8 cellular contexts compared by ENCODE assay signal in the genomic region with DNA sequence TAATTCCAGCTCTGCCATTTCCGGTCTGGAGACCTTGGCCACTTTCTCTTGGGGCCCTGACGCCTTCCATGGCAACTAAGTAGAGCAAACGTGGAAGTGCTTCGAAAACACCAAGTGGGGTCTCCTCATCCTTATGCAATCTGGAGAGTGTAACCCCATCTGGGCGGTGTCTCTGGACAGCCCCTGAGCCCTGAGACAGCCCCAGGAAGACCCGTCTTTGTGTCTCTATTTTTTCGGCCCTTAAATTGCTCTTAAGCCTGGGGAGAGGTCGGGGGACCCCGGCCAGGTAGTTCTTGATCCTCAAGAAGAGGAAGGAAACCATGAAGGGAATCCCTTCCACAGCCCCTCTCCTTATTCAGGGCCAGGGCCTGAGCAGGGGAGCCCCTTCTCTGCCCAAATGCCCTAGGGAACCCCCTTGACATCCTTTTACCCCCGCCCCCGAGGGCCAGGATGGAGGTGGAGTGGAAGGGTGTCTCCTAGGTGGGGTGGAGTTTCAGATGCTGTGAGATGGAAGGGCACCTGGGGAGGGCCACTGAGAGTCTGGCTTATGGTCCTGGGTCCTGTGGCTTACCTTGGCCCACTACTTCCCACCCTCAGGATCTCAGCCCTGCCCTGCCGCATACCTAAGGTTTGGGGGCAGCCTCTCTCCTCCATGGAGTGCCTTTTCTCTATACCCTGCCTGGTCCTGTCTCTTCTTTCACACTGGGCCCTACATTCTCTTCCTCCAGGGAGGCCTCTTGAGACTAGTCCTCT. TPM values are rescaled to one million over a fixed set of nuclear protein-coding genes. Genes with fewer than 3 reads are reported as not detected.
A peak's percentile ranks its signal among the peaks of the same experiment; 100 is the strongest.
DNase-seq lines count a peak whose midpoint lies in the region; ATAC-seq, FAIRE-seq and TF ChIP-seq lines count a peak whose summit lies in the region.

No MANE protein-coding gene starts in this region.

- no peak for FAIRE-seq in bronchial epithelial cell (lab: Jason Lieb, UNC)

- H3K9me3 Mint-ChIP-seq in activated T-cell treated with anti-CD3 and anti-CD28 coated beads, Interleukin-2, amount 50 U/mL, for 72 hours, result no peaks in the 10 kb centered on the region

- DNase-seq in activated T-cell treated with anti-CD3 and anti-CD28 coated beads, Interleukin-2, amount 50 U/mL, for 72 hours, result no peak
- DNase-seq in activated T-cell treated with anti-CD3 and anti-CD28 coated beads, Interleukin-2, amount 50 U/mL, for 1 hour, result no peak
- DNase-seq in bronchial epithelial cell (ENCODE audit: low read depth), result no peak
- DNase-seq in NCI-H2029 treated with DMSO at 0.1 percent for 48 hours (lab: John Stamatoyannopoulos, UW), result no peak
- DNase-seq in D341Med (ENCODE audit: low spot score), result no peak

- H3K27me3 Mint-ChIP-seq in activated T-cell treated with anti-CD3 and anti-CD28 coated beads, Interleukin-2, amount 50 U/mL, for 72 hours (ENCODE audit: low read depth), result no peaks in the 10 kb centered on the region

- H3K36me3 ChIP-seq in bronchial epithelial cell (ENCODE audit: control insufficient read depth, insufficient read depth, low read length) (no peaks in the 10 kb centered on the region), mucosa of rectum (ENCODE audit: control insufficient read depth in 2 of 2, insufficient read depth in 2 of 2, low read length in 2 of 2) (no peaks in the 10 kb centered on the region), urinary bladder (ENCODE audit: insufficient read depth) (no peaks in the 10 kb centered on the region)

- 56% methylated on average over 12 of the region's 12 CpGs for WGBS in urinary bladder

- ATAC-seq in activated T-cell treated with anti-CD3 and anti-CD28 coated beads, Interleukin-2, amount 50 U/mL, for 72 hours (replicated peaks in 1 of 2), result no peak
- no peak for ATAC-seq in HG03354 (IDR thresholded peaks at IDR 0.05; ENCODE audit: poor library complexity, severe bottlenecking, unreplicated experiment)

- H3K4me3 Mint-ChIP-seq in activated T-cell treated with anti-CD3 and anti-CD28 coated beads, Interleukin-2, amount 50 U/mL, for 72 hours, result peak overlapping the region; percentile 86 to 90

- H3K9me3 ChIP-seq in mucosa of rectum (ENCODE audit: control insufficient read depth in 2 of 2, low read length in 2 of 2), result no peaks in the 10 kb centered on the region

- peaks cover 45% of the 10 kb centered on the region for H3K4me1 Mint-ChIP-seq in activated T-cell treated with anti-CD3 and anti-CD28 coated beads, Interleukin-2, amount 50 U/mL, for 72 hours (ENCODE audit: low read depth)

- peaks cover 30 to 31% of the 10 kb centered on the region in 2 donors for H3K4me1 ChIP-seq in mucosa of rectum (ENCODE audit: control insufficient read depth in 2 of 2, insufficient read depth in 2 of 2, low read length in 2 of 2)
- no peaks in the 10 kb centered on the region for H3K4me1 ChIP-seq in urinary bladder (ENCODE audit: insufficient read depth)

- H3K36me3 Mint-ChIP-seq in activated T-cell treated with anti-CD3 and anti-CD28 coated beads, Interleukin-2, amount 50 U/mL, for 72 hours (ENCODE audit: insufficient read depth in 2 of 2), result peaks cover 0 to 3% of the 10 kb centered on the region in 2 donors

- H3K27me3 ChIP-seq in bronchial epithelial cell (ENCODE audit: control insufficient read depth, insufficient read depth, low read length), result peaks cover 2% of the 10 kb centered on the region
- no peaks in the 10 kb centered on the region for H3K27me3 ChIP-seq in mucosa of rectum (ENCODE audit: control insufficient read depth in 2 of 2, insufficient read depth in 2 of 2, low read length in 2 of 2)

- peak overlapping the region; percentile 77 to 83 for H3K9ac ChIP-seq in mucosa of rectum (ENCODE audit: low read depth in 1 of 2, low read length in 2 of 2)

- no peak overlapping the region for H3K27ac Mint-ChIP-seq in activated T-cell treated with anti-CD3 and anti-CD28 coated beads, Interleukin-2, amount 50 U/mL, for 72 hours

- H3K4me3 ChIP-seq in bronchial epithelial cell (ENCODE audit: low read depth, low read length) (peak overlapping the region; percentile 41), mucosa of rectum (ENCODE audit: low read length in 2 of 2) (peak overlapping the region; percentile 46 to 51), urinary bladder (ENCODE audit: low read depth, low read length) (peak overlapping the region; percentile 6)

- H3K27ac ChIP-seq in mucosa of rectum (ENCODE audit: low read depth in 2 of 2, low read length in 2 of 2), result peak overlapping the region; percentile 78 to 87
- peak overlapping the region; percentile 83 for H3K27ac ChIP-seq in urinary bladder (ENCODE audit: low read depth)

- TF ChIP-seq CTCF in bronchial epithelial cell (IDR thresholded peaks at IDR 0.05; ENCODE audit: insufficient read depth, low read length, severe bottlenecking), result no peak

RNA-seq across cellular contexts. Expression of a gene that starts 17.6 kb away (rescaled TPM):
- total RNA-seq in activated T-cell treated with anti-CD3 and anti-CD28 coated beads, Interleukin-2, amount 50 U/mL, for 72 hours, result 100 to 1,000 TPM; 113 to 136 TPM
- 0.38 and 0.79 TPM in 2 replicates for total RNA-seq in bronchial epithelial cell
- total RNA-seq in urinary bladder, result 18.3 TPM
- polyA plus RNA-seq in urinary bladder, result 307 TPM

RNA-seq across cellular contexts. Expression of a gene that starts 26.9 kb away (rescaled TPM):
- 10 to 100 TPM; 10.0 to 11.1 TPM for total RNA-seq in activated T-cell treated with anti-CD3 and anti-CD28 coated beads, Interleukin-2, amount 50 U/mL, for 72 hours
- total RNA-seq in bronchial epithelial cell (under 0.01 TPM in 1 of 2 replicates, not detected in the other), urinary bladder (13.0 TPM)
- 51.8 TPM for polyA plus RNA-seq in urinary bladder

RNA-seq across cellular contexts. Expression of a gene that starts 36.1 kb away (rescaled TPM):
- 10 to 100 TPM; 52.6 to 53.4 TPM for total RNA-seq in activated T-cell treated with anti-CD3 and anti-CD28 coated beads, Interleukin-2, amount 50 U/mL, for 72 hours
- total RNA-seq in bronchial epithelial cell (153 and 181 TPM in 2 replicates), urinary bladder (20.4 TPM)
- 46.4 TPM for polyA plus RNA-seq in urinary bladder

RNA-seq across cellular contexts. Expression of a gene that starts 45.8 kb away (rescaled TPM):
- not detected for total RNA-seq in activated T-cell treated with anti-CD3 and anti-CD28 coated beads, Interleukin-2, amount 50 U/mL, for 72 hours
- 0.13 and 0.26 TPM in 2 replicates for total RNA-seq in bronchial epithelial cell
- 3.4 TPM for total RNA-seq in urinary bladder
- polyA plus RNA-seq in urinary bladder, result 5.5 TPM

Comparison
In these comparisons a context has a peak if more than half of its experiments do, and no peak if none do; other contexts are left out.
1. RNA of a gene that starts 17.6 kb away (total RNA-seq): 113 to 136 TPM in activated T-cell treated with anti-CD3 and anti-CD28 coated beads, Interleukin-2, amount 50 U/mL, for 72 hours and 18.3 TPM in urinary bladder (single experiment); 0.38 to 0.79 TPM in bronchial epithelial cell; every median in the first group is over 10 times any median in the second.
2. RNA of a gene that starts 26.9 kb away (total RNA-seq): 13.0 TPM in urinary bladder (single experiment) and 10.0 to 11.1 TPM in activated T-cell treated with anti-CD3 and anti-CD28 coated beads, Interleukin-2, amount 50 U/mL, for 72 hours; under 0.01 TPM in bronchial epithelial cell; every median in the first group is over 10 times any median in the second.
3. Peak in every context shown above with its lines, with median percentiles within 50 percentile points of each other: H3K4me3 ChIP-seq.